In genomic region chr6:1622220-1622841, GRCh38 we compare ENCODE assay signal across 1 cellular context.
TF ChIP-seq lines count a peak whose summit lies in the region.

No MANE protein-coding gene starts in this region.

TF ChIP-seq in HEK293, 187 proteins besides CTCF, POLR2A, EP300 and RAD21 (continued from another document and continues in another):
- TF ChIP-seq BCL6B (tag by site-specific recombination; IDR thresholded peaks at IDR 0.05): no peak
- TF ChIP-seq ZNF664 (tag by site-specific recombination; IDR thresholded peaks at IDR 0.05): no peak
- no peak for TF ChIP-seq ZNF221 (tag by site-specific recombination; IDR thresholded peaks at IDR 0.05; ENCODE audit: borderline replicate concordance)
- no peak for TF ChIP-seq ZFP3 (tag by site-specific recombination; IDR thresholded peaks at IDR 0.05; ENCODE audit: low read depth)
- no peak for TF ChIP-seq IKZF3 (tag by site-specific recombination; IDR thresholded peaks at IDR 0.05)
- TF ChIP-seq ZFHX2 (tag by site-specific recombination; conservative IDR thresholded peaks at IDR 0.05): peak; percentile 55
- TF ChIP-seq WT1 (tag by site-specific recombination; IDR thresholded peaks at IDR 0.05): peak; percentile 67
- peak; percentile 41; the same call in 1 of the 2 replicates for TF ChIP-seq ZNF398 (tag by site-specific recombination; IDR thresholded peaks at IDR 0.05)
- no peak for TF ChIP-seq ZNF394 (tag by site-specific recombination; IDR thresholded peaks at IDR 0.05; ENCODE audit: borderline replicate concordance)
- TF ChIP-seq ZNF654 (tag by site-specific recombination; IDR thresholded peaks at IDR 0.05; ENCODE audit: low read depth): no peak
- TF ChIP-seq ZNF560 (tag by site-specific recombination; IDR thresholded peaks at IDR 0.05; ENCODE audit: borderline replicate concordance): no peak
- no peak for TF ChIP-seq SALL2 (tag by site-specific recombination; IDR thresholded peaks at IDR 0.05; ENCODE audit: borderline replicate concordance)
- TF ChIP-seq GLIS1 (tag by site-specific recombination; IDR thresholded peaks at IDR 0.05): peak; percentile 45
- no peak for TF ChIP-seq ZBTB6 (tag by site-specific recombination; IDR thresholded peaks at IDR 0.05)
- no peak for TF ChIP-seq ZNF366 (tag by site-specific recombination; conservative IDR thresholded peaks at IDR 0.05)
- TF ChIP-seq KLF17 (tag by site-specific recombination; IDR thresholded peaks at IDR 0.05): peak; percentile 82
- no peak for TF ChIP-seq KLF8 (tag by site-specific recombination; IDR thresholded peaks at IDR 0.05)
- TF ChIP-seq ZNF202 (tag by site-specific recombination; IDR thresholded peaks at IDR 0.05; ENCODE audit: borderline replicate concordance): no peak
- no peak for TF ChIP-seq HIC1 (tag by site-specific recombination; IDR thresholded peaks at IDR 0.05)
- no peak for TF ChIP-seq OSR2 (tag by site-specific recombination; IDR thresholded peaks at IDR 0.05)
- no peak for TF ChIP-seq ZNF747 (tag by site-specific recombination; IDR thresholded peaks at IDR 0.05)
- TF ChIP-seq ZNF274 (IDR thresholded peaks at IDR 0.05; ENCODE audit: low read length): no peak
- no peak for TF ChIP-seq ZNF274 (tag by site-specific recombination; IDR thresholded peaks at IDR 0.05; ENCODE audit: borderline replicate concordance)
- no peak for TF ChIP-seq HOXC10 (CRISPR knock-in tag; IDR thresholded peaks at IDR 0.05)
- TF ChIP-seq ZNF169 (tag by site-specific recombination; IDR thresholded peaks at IDR 0.05): no peak
- no peak for TF ChIP-seq ZNF768 (tag by site-specific recombination; IDR thresholded peaks at IDR 0.05)
- no peak; the same call in 1 of the 2 replicates for TF ChIP-seq ZNF639 (tag by site-specific recombination; IDR thresholded peaks at IDR 0.05)
- TF ChIP-seq, protein P1, sequence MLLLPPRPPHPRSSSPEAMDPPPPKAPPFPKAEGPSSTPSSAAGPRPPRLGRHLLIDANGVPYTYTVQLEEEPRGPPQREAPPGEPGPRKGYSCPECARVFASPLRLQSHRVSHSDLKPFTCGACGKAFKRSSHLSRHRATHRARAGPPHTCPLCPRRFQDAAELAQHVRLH (tag by site-specific recombination; IDR thresholded peaks at IDR 0.05): no peak
- peak; percentile 90 for TF ChIP-seq ZNF335 (tag by site-specific recombination; conservative IDR thresholded peaks at IDR 0.05)
- TF ChIP-seq ZNF660 (tag by site-specific recombination; IDR thresholded peaks at IDR 0.05): no peak
- no peak for TF ChIP-seq ZNF184 (tag by site-specific recombination; IDR thresholded peaks at IDR 0.05)
- TF ChIP-seq ZNF610 (tag by site-specific recombination; IDR thresholded peaks at IDR 0.05; ENCODE audit: borderline replicate concordance): no peak
- peak; percentile 96 for TF ChIP-seq ZNF600 (tag by site-specific recombination; IDR thresholded peaks at IDR 0.05)
- no peak for TF ChIP-seq YY1 (tag by site-specific recombination; IDR thresholded peaks at IDR 0.05)
- no peak for TF ChIP-seq ZNF37A (tag by site-specific recombination; IDR thresholded peaks at IDR 0.05)
- no peak for TF ChIP-seq ZNF707 (tag by site-specific recombination; IDR thresholded peaks at IDR 0.05)
- no peak for TF ChIP-seq ZNF529 (tag by site-specific recombination; IDR thresholded peaks at IDR 0.05; ENCODE audit: insufficient replicate concordance)
- TF ChIP-seq ZNF558 (tag by site-specific recombination; IDR thresholded peaks at IDR 0.05): no peak
- peak; percentile 46; the same call in 1 of the 2 replicates for TF ChIP-seq ZFP69B (tag by site-specific recombination; IDR thresholded peaks at IDR 0.05)
- TF ChIP-seq ZNF248 (tag by site-specific recombination; IDR thresholded peaks at IDR 0.05): no peak
- peak; percentile 54; the same call in 1 of the 2 replicates for TF ChIP-seq ZEB2 (tag by site-specific recombination; IDR thresholded peaks at IDR 0.05)
- TF ChIP-seq, protein P2, sequence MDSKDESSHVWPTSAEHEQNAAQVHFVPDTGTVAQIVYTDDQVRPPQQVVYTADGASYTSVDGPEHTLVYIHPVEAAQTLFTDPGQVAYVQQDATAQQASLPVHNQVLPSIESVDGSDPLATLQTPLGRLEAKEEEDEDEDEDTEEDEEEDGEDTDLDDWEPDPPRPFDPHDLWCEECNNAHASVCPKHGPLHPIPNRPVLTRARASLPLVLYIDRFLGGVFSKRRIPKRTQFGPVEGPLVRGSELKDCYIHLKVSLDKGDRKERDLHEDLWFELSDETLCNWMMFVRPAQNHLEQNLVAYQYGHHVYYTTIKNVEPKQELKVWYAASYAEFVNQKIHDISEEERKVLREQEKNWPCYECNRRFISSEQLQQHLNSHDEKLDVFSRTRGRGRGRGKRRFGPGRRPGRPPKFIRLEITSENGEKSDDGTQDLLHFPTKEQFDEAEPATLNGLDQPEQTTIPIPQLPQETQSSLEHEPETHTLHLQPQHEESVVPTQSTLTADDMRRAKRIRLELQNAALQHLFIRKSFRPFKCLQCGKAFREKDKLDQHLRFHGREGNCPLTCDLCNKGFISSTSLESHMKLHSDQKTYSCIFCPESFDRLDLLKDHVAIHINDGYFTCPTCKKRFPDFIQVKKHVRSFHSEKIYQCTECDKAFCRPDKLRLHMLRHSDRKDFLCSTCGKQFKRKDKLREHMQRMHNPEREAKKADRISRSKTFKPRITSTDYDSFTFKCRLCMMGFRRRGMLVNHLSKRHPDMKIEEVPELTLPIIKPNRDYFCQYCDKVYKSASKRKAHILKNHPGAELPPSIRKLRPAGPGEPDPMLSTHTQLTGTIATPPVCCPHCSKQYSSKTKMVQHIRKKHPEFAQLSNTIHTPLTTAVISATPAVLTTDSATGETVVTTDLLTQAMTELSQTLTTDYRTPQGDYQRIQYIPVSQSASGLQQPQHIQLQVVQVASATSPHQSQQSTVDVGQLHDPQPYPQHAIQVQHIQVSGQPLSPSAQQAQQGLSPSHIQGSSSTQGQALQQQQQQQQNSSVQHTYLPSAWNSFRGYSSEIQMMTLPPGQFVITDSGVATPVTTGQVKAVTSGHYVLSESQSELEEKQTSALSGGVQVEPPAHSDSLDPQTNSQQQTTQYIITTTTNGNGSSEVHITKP (tag by site-specific recombination; IDR thresholded peaks at IDR 0.05): peak; percentile 38; the same call in 1 of the 2 replicates
- TF ChIP-seq, protein P3, sequence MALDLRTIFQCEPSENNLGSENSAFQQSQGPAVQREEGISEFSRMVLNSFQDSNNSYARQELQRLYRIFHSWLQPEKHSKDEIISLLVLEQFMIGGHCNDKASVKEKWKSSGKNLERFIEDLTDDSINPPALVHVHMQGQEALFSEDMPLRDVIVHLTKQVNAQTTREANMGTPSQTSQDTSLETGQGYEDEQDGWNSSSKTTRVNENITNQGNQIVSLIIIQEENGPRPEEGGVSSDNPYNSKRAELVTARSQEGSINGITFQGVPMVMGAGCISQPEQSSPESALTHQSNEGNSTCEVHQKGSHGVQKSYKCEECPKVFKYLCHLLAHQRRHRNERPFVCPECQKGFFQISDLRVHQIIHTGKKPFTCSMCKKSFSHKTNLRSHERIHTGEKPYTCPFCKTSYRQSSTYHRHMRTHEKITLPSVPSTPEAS (tag by site-specific recombination; IDR thresholded peaks at IDR 0.05): peak; percentile 94
- TF ChIP-seq YY2 (tag by site-specific recombination; IDR thresholded peaks at IDR 0.05): no peak
- TF ChIP-seq ZNF488 (tag by site-specific recombination; IDR thresholded peaks at IDR 0.05): no peak
- no peak for TF ChIP-seq REPIN1 (tag by site-specific recombination; IDR thresholded peaks at IDR 0.05; ENCODE audit: low read depth)
- no peak for TF ChIP-seq ZBTB1 (tag by site-specific recombination; IDR thresholded peaks at IDR 0.05)
- no peak for TF ChIP-seq ZNF114 (tag by site-specific recombination; IDR thresholded peaks at IDR 0.05)
- TF ChIP-seq KLF9 (tag by site-specific recombination; IDR thresholded peaks at IDR 0.05; ENCODE audit: low read depth): no peak
- TF ChIP-seq MYNN (tag by site-specific recombination; IDR thresholded peaks at IDR 0.05; ENCODE audit: borderline replicate concordance): no peak
- TF ChIP-seq ZNF416 (tag by site-specific recombination; IDR thresholded peaks at IDR 0.05): no peak
- no peak for TF ChIP-seq ZNF155 (tag by site-specific recombination; IDR thresholded peaks at IDR 0.05)
- TF ChIP-seq ZNF324 (tag by site-specific recombination; IDR thresholded peaks at IDR 0.05): no peak
- TF ChIP-seq ZNF404 (tag by site-specific recombination; IDR thresholded peaks at IDR 0.05): no peak
- TF ChIP-seq ZNF701 (tag by site-specific recombination; IDR thresholded peaks at IDR 0.05): no peak
- TF ChIP-seq ZIC2 (tag by site-specific recombination; IDR thresholded peaks at IDR 0.05): no peak
- peak; percentile 53 for TF ChIP-seq SP2 (tag by site-specific recombination; IDR thresholded peaks at IDR 0.05)
- TF ChIP-seq ZNF24 (tag by site-specific recombination; IDR thresholded peaks at IDR 0.05): no peak
- TF ChIP-seq SP7 (tag by site-specific recombination; IDR thresholded peaks at IDR 0.05): no peak
- no peak for TF ChIP-seq ZNF132 (tag by site-specific recombination; IDR thresholded peaks at IDR 0.05; ENCODE audit: borderline replicate concordance)
- TF ChIP-seq TRIM28 (IDR thresholded peaks at IDR 0.05; ENCODE audit: borderline replicate concordance, low read length): no peak
- no peak for TF ChIP-seq ZNF311 (tag by site-specific recombination; IDR thresholded peaks at IDR 0.05; ENCODE audit: borderline replicate concordance)
- TF ChIP-seq ZNF785 (tag by site-specific recombination; IDR thresholded peaks at IDR 0.05): no peak
